1 cellular context compared by ENCODE assay signal in the genomic region with DNA sequence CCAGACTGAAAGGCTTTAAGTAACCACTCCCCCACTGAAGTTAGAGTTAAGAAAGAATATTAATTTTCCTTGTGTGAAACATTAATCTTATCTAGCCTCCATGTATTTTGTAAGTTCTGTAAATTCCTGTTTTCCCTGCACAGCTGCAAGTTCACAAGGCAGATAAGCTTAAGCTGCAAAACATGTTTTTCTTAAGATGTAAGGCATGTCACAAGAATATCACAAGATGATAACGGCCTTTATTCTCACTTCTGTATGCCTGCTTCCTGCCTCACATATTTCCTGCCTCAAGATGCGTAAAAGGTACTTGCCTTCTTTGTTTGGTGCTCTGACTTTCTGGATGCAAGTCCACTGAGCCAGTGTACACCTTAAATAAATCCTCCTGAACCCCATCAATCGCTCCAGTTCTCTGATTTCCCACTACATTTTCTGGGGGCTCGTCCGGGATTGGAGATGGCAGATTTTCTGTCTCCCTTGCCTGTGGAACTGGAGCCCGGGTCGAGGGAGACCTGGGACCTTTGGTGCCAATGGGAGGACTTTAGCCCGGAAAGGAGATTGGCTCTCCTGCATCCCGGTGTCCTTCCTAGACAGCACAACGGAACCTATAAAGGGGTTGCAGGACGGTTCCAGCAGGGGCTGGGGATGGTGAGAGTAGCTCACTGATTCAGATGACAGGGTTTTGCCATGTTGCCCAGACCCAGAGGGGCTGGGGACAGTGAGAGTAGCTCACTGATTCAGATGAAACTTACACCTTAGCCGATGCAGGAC.
TF ChIP-seq lines count a peak whose summit lies in the region.

No MANE protein-coding gene starts in this region.

TF ChIP-seq in K562, 482 proteins besides CTCF, POLR2A, EP300 and RAD21 (continued from another document):
- TF ChIP-seq, protein P1, sequence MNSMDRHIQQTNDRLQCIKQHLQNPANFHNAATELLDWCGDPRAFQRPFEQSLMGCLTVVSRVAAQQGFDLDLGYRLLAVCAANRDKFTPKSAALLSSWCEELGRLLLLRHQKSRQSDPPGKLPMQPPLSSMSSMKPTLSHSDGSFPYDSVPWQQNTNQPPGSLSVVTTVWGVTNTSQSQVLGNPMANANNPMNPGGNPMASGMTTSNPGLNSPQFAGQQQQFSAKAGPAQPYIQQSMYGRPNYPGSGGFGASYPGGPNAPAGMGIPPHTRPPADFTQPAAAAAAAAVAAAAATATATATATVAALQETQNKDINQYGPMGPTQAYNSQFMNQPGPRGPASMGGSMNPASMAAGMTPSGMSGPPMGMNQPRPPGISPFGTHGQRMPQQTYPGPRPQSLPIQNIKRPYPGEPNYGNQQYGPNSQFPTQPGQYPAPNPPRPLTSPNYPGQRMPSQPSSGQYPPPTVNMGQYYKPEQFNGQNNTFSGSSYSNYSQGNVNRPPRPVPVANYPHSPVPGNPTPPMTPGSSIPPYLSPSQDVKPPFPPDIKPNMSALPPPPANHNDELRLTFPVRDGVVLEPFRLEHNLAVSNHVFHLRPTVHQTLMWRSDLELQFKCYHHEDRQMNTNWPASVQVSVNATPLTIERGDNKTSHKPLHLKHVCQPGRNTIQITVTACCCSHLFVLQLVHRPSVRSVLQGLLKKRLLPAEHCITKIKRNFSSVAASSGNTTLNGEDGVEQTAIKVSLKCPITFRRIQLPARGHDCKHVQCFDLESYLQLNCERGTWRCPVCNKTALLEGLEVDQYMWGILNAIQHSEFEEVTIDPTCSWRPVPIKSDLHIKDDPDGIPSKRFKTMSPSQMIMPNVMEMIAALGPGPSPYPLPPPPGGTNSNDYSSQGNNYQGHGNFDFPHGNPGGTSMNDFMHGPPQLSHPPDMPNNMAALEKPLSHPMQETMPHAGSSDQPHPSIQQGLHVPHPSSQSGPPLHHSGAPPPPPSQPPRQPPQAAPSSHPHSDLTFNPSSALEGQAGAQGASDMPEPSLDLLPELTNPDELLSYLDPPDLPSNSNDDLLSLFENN (IDR thresholded peaks at IDR 0.05; ENCODE audit: low read depth in 2 of 2, low read length in 2 of 2), result 0 out of 4 replicates have a peak, but pooled peaks of 1 of the 2 experiments have one; percentile 31
- TF ChIP-seq NCOA2 (IDR thresholded peaks at IDR 0.05; ENCODE audit: partially characterized antibody in 2 of 2) (no peak), NFE2L1 (tag; IDR thresholded peaks at IDR 0.05; ENCODE audit: borderline replicate concordance, low read depth) (no peak), DPF2 (IDR thresholded peaks at IDR 0.05) (peak; percentile 67; the same call in 1 of the 2 replicates), TCF3 (CRISPR knock-in tag; IDR thresholded peaks at IDR 0.05) (peak; percentile 94), POLR2AphosphoS5 (IDR thresholded peaks at IDR 0.05; ENCODE audit: control insufficient read depth, insufficient read depth, low read depth, low read length) (0 out of 2 replicates have a peak, but pooled peaks have one; percentile 26), STAT5A (IDR thresholded peaks at IDR 0.05; ENCODE audit: borderline replicate concordance, low read length) (0 out of 2 replicates have a peak, but pooled peaks have one; percentile 9), PHB2 (IDR thresholded peaks at IDR 0.05; ENCODE audit: low read depth) (peak; percentile 28; the same call in 1 of the 2 replicates), THAP7 (CRISPR knock-in tag; IDR thresholded peaks at IDR 0.05) (no peak), TEAD4 (IDR thresholded peaks at IDR 0.05; ENCODE audit: low read length) (peak; percentile 86), TEAD4 (CRISPR knock-in tag; IDR thresholded peaks at IDR 0.05; ENCODE audit: borderline replicate concordance) (no peak), CBFA2T2 (conservative IDR thresholded peaks at IDR 0.05) (peak; percentile 84), TAL1 (IDR thresholded peaks at IDR 0.05) (peak; percentile 87), CBX8 (IDR thresholded peaks at IDR 0.05; ENCODE audit: borderline replicate concordance, extremely low read depth, low read depth, low read length, poor library complexity, severe bottlenecking) (no peak), MNT (conservative IDR thresholded peaks at IDR 0.05) (0 out of 4 replicates have a peak, but pooled peaks of 1 of the 2 experiments have one; percentile 22), CBX1 (IDR thresholded peaks at IDR 0.05; ENCODE audit: low read depth) (no peak), SMARCA4 (IDR thresholded peaks at IDR 0.05) (peak; percentile 71), ARID1B (IDR thresholded peaks at IDR 0.05) (peak; percentile 90), ZNF140 (CRISPR knock-in tag; IDR thresholded peaks at IDR 0.05) (no peak), HDAC1 (IDR thresholded peaks at IDR 0.05) (0 out of 4 replicates have a peak, but pooled peaks of 1 of the 2 experiments have one; percentile 24), DEAF1 (CRISPR knock-in tag; IDR thresholded peaks at IDR 0.05) (no peak), ZNF277 (CRISPR knock-in tag; IDR thresholded peaks at IDR 0.05; ENCODE audit: borderline replicate concordance) (no peak), HDGF (IDR thresholded peaks at IDR 0.05) (no peak), ZSCAN29 (IDR thresholded peaks at IDR 0.05) (no peak), ZNF212 (CRISPR knock-in tag; IDR thresholded peaks at IDR 0.05) (no peak), FOXM1 (IDR thresholded peaks at IDR 0.05; ENCODE audit: low read depth) (peak; percentile 65; the same call in 1 of the 2 replicates), FOXM1 (CRISPR knock-in tag; IDR thresholded peaks at IDR 0.05; ENCODE audit: low read depth) (no peak), NFIC (IDR thresholded peaks at IDR 0.05) (peak; percentile 56), CBFA2T3 (IDR thresholded peaks at IDR 0.05) (peak; percentile 90), IRF1 (CRISPR knock-in tag; IDR thresholded peaks at IDR 0.05; ENCODE audit: borderline replicate concordance) (no peak), ZNF41 (CRISPR knock-in tag; conservative IDR thresholded peaks at IDR 0.05) (no peak), NR1H2 (CRISPR knock-in tag; IDR thresholded peaks at IDR 0.05) (no peak), CCNT2 (IDR thresholded peaks at IDR 0.05; ENCODE audit: borderline replicate concordance, extremely low read depth, insufficient read length, low read depth, low read length) (peak; percentile 48), CEBPB (tag; IDR thresholded peaks at IDR 0.05) (0 out of 2 replicates have a peak, but pooled peaks have one; percentile 29), NCOR1 (IDR thresholded peaks at IDR 0.05) (peak; percentile 78), RBM22 (IDR thresholded peaks at IDR 0.05; ENCODE audit: low read depth, low read length, poor library complexity, severe bottlenecking) (no peak), SOX6 (IDR thresholded peaks at IDR 0.05) (peak; percentile 50), NFYB (IDR thresholded peaks at IDR 0.05; ENCODE audit: extremely low read depth, insufficient read length) (no peak), NKRF (IDR thresholded peaks at IDR 0.05; ENCODE audit: borderline replicate concordance) (no peak), E2F3 (CRISPR knock-in tag; IDR thresholded peaks at IDR 0.05) (no peak), GATA2 (CRISPR knock-in tag; IDR thresholded peaks at IDR 0.05) (peak; percentile 90)
- TF ChIP-seq, protein P2, sequence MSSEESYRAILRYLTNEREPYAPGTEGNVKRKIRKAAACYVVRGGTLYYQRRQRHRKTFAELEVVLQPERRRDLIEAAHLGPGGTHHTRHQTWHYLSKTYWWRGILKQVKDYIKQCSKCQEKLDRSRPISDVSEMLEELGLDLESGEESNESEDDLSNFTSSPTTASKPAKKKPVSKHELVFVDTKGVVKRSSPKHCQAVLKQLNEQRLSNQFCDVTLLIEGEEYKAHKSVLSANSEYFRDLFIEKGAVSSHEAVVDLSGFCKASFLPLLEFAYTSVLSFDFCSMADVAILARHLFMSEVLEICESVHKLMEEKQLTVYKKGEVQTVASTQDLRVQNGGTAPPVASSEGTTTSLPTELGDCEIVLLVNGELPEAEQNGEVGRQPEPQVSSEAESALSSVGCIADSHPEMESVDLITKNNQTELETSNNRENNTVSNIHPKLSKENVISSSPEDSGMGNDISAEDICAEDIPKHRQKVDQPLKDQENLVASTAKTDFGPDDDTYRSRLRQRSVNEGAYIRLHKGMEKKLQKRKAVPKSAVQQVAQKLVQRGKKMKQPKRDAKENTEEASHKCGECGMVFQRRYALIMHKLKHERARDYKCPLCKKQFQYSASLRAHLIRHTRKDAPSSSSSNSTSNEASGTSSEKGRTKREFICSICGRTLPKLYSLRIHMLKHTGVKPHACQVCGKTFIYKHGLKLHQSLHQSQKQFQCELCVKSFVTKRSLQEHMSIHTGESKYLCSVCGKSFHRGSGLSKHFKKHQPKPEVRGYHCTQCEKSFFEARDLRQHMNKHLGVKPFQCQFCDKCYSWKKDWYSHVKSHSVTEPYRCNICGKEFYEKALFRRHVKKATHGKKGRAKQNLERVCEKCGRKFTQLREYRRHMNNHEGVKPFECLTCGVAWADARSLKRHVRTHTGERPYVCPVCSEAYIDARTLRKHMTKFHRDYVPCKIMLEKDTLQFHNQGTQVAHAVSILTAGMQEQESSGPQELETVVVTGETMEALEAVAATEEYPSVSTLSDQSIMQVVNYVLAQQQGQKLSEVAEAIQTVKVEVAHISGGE (CRISPR knock-in tag; IDR thresholded peaks at IDR 0.05), result no peak
- TF ChIP-seq, protein P3, sequence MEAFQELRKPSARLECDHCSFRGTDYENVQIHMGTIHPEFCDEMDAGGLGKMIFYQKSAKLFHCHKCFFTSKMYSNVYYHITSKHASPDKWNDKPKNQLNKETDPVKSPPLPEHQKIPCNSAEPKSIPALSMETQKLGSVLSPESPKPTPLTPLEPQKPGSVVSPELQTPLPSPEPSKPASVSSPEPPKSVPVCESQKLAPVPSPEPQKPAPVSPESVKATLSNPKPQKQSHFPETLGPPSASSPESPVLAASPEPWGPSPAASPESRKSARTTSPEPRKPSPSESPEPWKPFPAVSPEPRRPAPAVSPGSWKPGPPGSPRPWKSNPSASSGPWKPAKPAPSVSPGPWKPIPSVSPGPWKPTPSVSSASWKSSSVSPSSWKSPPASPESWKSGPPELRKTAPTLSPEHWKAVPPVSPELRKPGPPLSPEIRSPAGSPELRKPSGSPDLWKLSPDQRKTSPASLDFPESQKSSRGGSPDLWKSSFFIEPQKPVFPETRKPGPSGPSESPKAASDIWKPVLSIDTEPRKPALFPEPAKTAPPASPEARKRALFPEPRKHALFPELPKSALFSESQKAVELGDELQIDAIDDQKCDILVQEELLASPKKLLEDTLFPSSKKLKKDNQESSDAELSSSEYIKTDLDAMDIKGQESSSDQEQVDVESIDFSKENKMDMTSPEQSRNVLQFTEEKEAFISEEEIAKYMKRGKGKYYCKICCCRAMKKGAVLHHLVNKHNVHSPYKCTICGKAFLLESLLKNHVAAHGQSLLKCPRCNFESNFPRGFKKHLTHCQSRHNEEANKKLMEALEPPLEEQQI (IDR thresholded peaks at IDR 0.05), result peak; percentile 42; the same call in 1 of the 2 replicates
